Comparison of ENCODE assay signal across 18 cellular contexts in the genomic region with DNA sequence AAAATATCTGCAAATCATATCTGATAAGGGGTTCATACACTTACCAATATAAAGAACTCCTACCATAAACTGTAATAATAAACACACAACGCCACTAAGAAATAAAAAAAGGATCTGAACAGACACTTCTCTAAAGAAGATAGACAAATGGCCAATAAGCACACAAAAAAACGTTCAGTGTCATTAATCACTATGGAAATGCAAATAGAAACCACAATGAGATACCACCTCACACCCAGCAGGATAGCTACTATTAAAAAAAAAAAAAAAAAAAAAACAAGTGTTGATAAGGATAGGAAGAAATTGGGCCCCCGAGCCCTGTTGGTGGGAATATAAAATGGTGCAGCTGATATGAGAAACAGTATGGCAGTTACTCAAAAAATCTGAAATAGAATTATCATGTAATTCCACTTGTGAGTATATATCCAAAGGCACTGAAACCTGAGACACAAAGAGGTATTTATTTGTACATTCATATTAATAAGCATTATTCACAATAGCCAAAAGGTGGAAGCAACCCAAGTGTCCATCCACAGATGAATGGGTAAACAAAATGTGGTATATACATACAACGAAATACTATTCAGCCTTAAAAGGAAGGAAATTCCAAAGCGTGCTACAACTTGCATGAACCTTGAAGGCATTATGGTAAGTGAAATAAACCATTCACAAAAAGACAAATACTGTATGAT. TPM values are rescaled to one million over a fixed set of nuclear protein-coding genes. Genes with fewer than 3 reads are reported as not detected.
A peak's percentile ranks its signal among the peaks of the same experiment; 100 is the strongest.
DNase-seq lines count a peak whose midpoint lies in the region; ATAC-seq and TF ChIP-seq lines count a peak whose summit lies in the region.
"Had no signal": no experiment of that assay in that cellular context is flagged by ENCODE, and none has a peak within 500 bp of the region (broad histone marks: within the 10 kb centered on the region; RNA-seq: fewer than 3 reads in every experiment).

No MANE protein-coding gene starts in this region.

- no peak for DNase-seq in stimulated activated naive CD8-positive, alpha-beta T cell treated with anti-CD3 and anti-CD28 coated beads, Interleukin-15, amount 100 ng/mL, for 72 hours
- peak; percentile 87 to 92 for DNase-seq in foreskin keratinocyte
- DNase-seq in trophoblast cell: no peak
- no peak for DNase-seq in MM.1S
- no peak for DNase-seq in DMS53 treated with DMSO at 0.1 percent for 48 hours (lab: John Stamatoyannopoulos, UW; ENCODE audit: unreplicated experiment)
- DNase-seq: colonic mucosa, DMS153, GF-D8, H9, NCI-H2081 treated with DMSO at 0.1 percent for 48 hours, NCI-H524, SHP77 had no signal

- H3K79me1 ChIP-seq in trophoblast cell (ENCODE audit: low read length): peaks cover 2% of the 10 kb centered on the region

- H2BK120ac ChIP-seq in trophoblast cell (ENCODE audit: insufficient read depth, low read length, poor library complexity): no peak overlapping the region

- no CpG with 5 or more reads among the region's 5 CpGs for WGBS in trophoblast cell (ENCODE audit: extremely low coverage, insufficient coverage, insufficient read length)

- no peaks in the 10 kb centered on the region for H3K9me3 Mint-ChIP-seq in stimulated activated naive CD8-positive, alpha-beta T cell treated with anti-CD3 and anti-CD28 coated beads, Interleukin-15, Interleukin-2, amounts not matched to agents 100 ng/mL and 50 ng/mL, for 24 hours
- peaks cover 0 to 6% of the 10 kb centered on the region in 2 donors for H3K9me3 Mint-ChIP-seq in stimulated activated naive CD8-positive, alpha-beta T cell treated with anti-CD3 and anti-CD28 coated beads, Interleukin-15, amount 100 ng/mL, for 72 hours
- H3K9me3 Mint-ChIP-seq: IgD-negative memory B cell had no signal

- peaks cover 60% of the 10 kb centered on the region for H3K4me1 ChIP-seq in foreskin keratinocyte
- peaks cover 0 to 2% of the 10 kb centered on the region in 2 experiments for H3K4me1 ChIP-seq in trophoblast cell (ENCODE audit: control insufficient read depth in 1 of 2, insufficient read depth in 2 of 2, low read length in 2 of 2)
- H3K4me1 ChIP-seq in MM.1S (ENCODE audit: low read length): no peaks in the 10 kb centered on the region

- no peak overlapping the region for H3K23ac ChIP-seq in trophoblast cell (ENCODE audit: low read length)

- H3K4me2 ChIP-seq in trophoblast cell (ENCODE audit: low read length): no peak overlapping the region
- H3K4me2 ChIP-seq in MM.1S (ENCODE audit: low read depth, low read length): no peak overlapping the region

- H4K91ac ChIP-seq in trophoblast cell (ENCODE audit: low read depth, low read length): no peak overlapping the region

- H3K9me2 ChIP-seq in MM.1S (replicated peaks; ENCODE audit: insufficient read depth, low read length): no peaks in the 10 kb centered on the region

- H3F3A ChIP-seq in MM.1S (ENCODE audit: insufficient read depth, low read length): no peaks in the 10 kb centered on the region

- H3K4ac ChIP-seq in trophoblast cell (ENCODE audit: low read depth, low read length): no peak overlapping the region

- H4K20me1 ChIP-seq in MM.1S (ENCODE audit: insufficient read depth, low read length): peaks cover 16% of the 10 kb centered on the region

- no peak overlapping the region for H2AK5ac ChIP-seq in trophoblast cell (ENCODE audit: low read length)

- H3K4me3 ChIP-seq in trophoblast cell (ENCODE audit: low read depth, low read length): no peak overlapping the region
- H3K4me3 ChIP-seq in MM.1S (ENCODE audit: low read length): no peak overlapping the region
- H3K4me3 ChIP-seq: colonic mucosa had no signal

- no peak overlapping the region for H3K9ac ChIP-seq in trophoblast cell (ENCODE audit: low read length)
- H3K9ac ChIP-seq in MM.1S (ENCODE audit: low read length): no peak overlapping the region

- no peak overlapping the region for H3K14ac ChIP-seq in trophoblast cell (ENCODE audit: low read length)

- no peak overlapping the region for H2BK12ac ChIP-seq in trophoblast cell (ENCODE audit: low read length)

- peak overlapping the region; percentile 3 for H3K27ac Mint-ChIP-seq in stimulated activated naive CD8-positive, alpha-beta T cell treated with anti-CD3 and anti-CD28 coated beads, Interleukin-15, Interleukin-2, amounts not matched to agents 100 ng/mL and 50 ng/mL, for 24 hours
- H3K27ac Mint-ChIP-seq in stimulated activated naive CD8-positive, alpha-beta T cell treated with anti-CD3 and anti-CD28 coated beads, Interleukin-15, amount 100 ng/mL, for 72 hours: no peak overlapping the region
- H3K27ac Mint-ChIP-seq: activated naive CD4-positive, alpha-beta T cell treated with anti-CD3 and anti-CD28 coated beads, Interleukin-2, amount 50 U/mL, for 72 hours had no signal

- H3K36me3 Mint-ChIP-seq in stimulated activated naive CD8-positive, alpha-beta T cell treated with anti-CD3 and anti-CD28 coated beads, Interleukin-15, Interleukin-2, amounts not matched to agents 100 ng/mL and 50 ng/mL, for 24 hours (ENCODE audit: low read depth): peaks cover 21% of the 10 kb centered on the region
- H3K36me3 Mint-ChIP-seq: IgD-negative memory B cell had no signal

- H4K8ac ChIP-seq in trophoblast cell (ENCODE audit: low read depth, low read length): no peak overlapping the region

- TF ChIP-seq CTCF in VCaP (conservative IDR thresholded peaks at IDR 0.05): no peak
- TF ChIP-seq CTCF in foreskin keratinocyte (conservative IDR thresholded peaks at IDR 0.05): no peak
- TF ChIP-seq CTCF in MM.1S (IDR thresholded peaks at IDR 0.05; ENCODE audit: low read length): no peak

- H3K36me3 ChIP-seq in trophoblast cell (ENCODE audit: control insufficient read depth in 1 of 2, insufficient read depth in 2 of 2, low read length in 2 of 2) (no peaks in the 10 kb centered on the region), MM.1S (replicated peaks; ENCODE audit: insufficient read depth, low read length) (no peaks in the 10 kb centered on the region)
- H3K36me3 ChIP-seq: colonic mucosa, neutrophil had no signal

- peak overlapping the region; percentile 51 for H3K27ac ChIP-seq in VCaP
- H3K27ac ChIP-seq in foreskin keratinocyte: peak overlapping the region; percentile 15
- H3K27ac ChIP-seq in trophoblast cell (ENCODE audit: low read depth, low read length): no peak overlapping the region
- no peak overlapping the region for H3K27ac ChIP-seq in MM.1S (ENCODE audit: low read length)
- H3K27ac ChIP-seq: colonic mucosa had no signal

- no peaks in the 10 kb centered on the region for H3K27me3 ChIP-seq in foreskin keratinocyte
- H3K27me3 ChIP-seq in trophoblast cell (ENCODE audit: insufficient read depth, low read length): no peaks in the 10 kb centered on the region
- H3K27me3 ChIP-seq in MM.1S (replicated peaks; ENCODE audit: insufficient read depth, low read length): no peaks in the 10 kb centered on the region
- H3K27me3 ChIP-seq: colonic mucosa, neutrophil had no signal

- no peak for ATAC-seq in stimulated activated naive CD8-positive, alpha-beta T cell treated with anti-CD3 and anti-CD28 coated beads, Interleukin-15, amount 100 ng/mL, for 72 hours
- ATAC-seq in foreskin keratinocyte (peak; percentile 74), HG03139 (IDR thresholded peaks at IDR 0.05; ENCODE audit: unreplicated experiment) (no peak)
- ATAC-seq: activated naive CD4-positive, alpha-beta T cell treated with anti-CD3 and anti-CD28 coated beads, Interleukin-2, amount 50 U/mL, for 72 hours had no signal

- no peak overlapping the region for H3K4me3 Mint-ChIP-seq in stimulated activated naive CD8-positive, alpha-beta T cell treated with anti-CD3 and anti-CD28 coated beads, Interleukin-15, Interleukin-2, amounts not matched to agents 100 ng/mL and 50 ng/mL, for 24 hours
- H3K4me3 Mint-ChIP-seq in stimulated activated naive CD8-positive, alpha-beta T cell treated with anti-CD3 and anti-CD28 coated beads, Interleukin-15, amount 100 ng/mL, for 72 hours: no peak overlapping the region
- H3K4me3 Mint-ChIP-seq: H9 had no signal

- H3K9me3 ChIP-seq in trophoblast cell (ENCODE audit: insufficient read depth, low read depth, low read length) (no peaks in the 10 kb centered on the region), MM.1S (replicated peaks; ENCODE audit: insufficient read depth, low read length) (no peaks in the 10 kb centered on the region)
- H3K9me3 ChIP-seq: colonic mucosa, neutrophil had no signal

- H2BK5ac ChIP-seq in trophoblast cell (ENCODE audit: low read depth, low read length, poor library complexity): no peak overlapping the region

- no peak overlapping the region for H3K18ac ChIP-seq in trophoblast cell (ENCODE audit: low read length)

- no peak overlapping the region for H4K12ac ChIP-seq in trophoblast cell (ENCODE audit: low read depth, low read length)

- no peak overlapping the region for H2AFZ ChIP-seq in trophoblast cell (ENCODE audit: insufficient read depth, low read length, poor library complexity)
- no peak overlapping the region for H2AFZ ChIP-seq in MM.1S (ENCODE audit: low read length)

- peaks cover 2% of the 10 kb centered on the region for H3K79me2 ChIP-seq in trophoblast cell (ENCODE audit: control insufficient read depth, insufficient read depth, low read length, poor library complexity)
- H3K79me2 ChIP-seq in MM.1S (ENCODE audit: low read length): peaks cover 94% of the 10 kb centered on the region

- peaks cover 56% of the 10 kb centered on the region for H3K4me1 Mint-ChIP-seq in stimulated activated naive CD8-positive, alpha-beta T cell treated with anti-CD3 and anti-CD28 coated beads, Interleukin-15, Interleukin-2, amounts not matched to agents 100 ng/mL and 50 ng/mL, for 24 hours (ENCODE audit: low read depth)
- peaks cover 52% of the 10 kb centered on the region for H3K4me1 Mint-ChIP-seq in stimulated activated naive CD8-positive, alpha-beta T cell treated with anti-CD3 and anti-CD28 coated beads, Interleukin-15, amount 100 ng/mL, for 72 hours

- no peaks in the 10 kb centered on the region for H3K27me3 Mint-ChIP-seq in stimulated activated naive CD8-positive, alpha-beta T cell treated with anti-CD3 and anti-CD28 coated beads, Interleukin-15, Interleukin-2, amounts not matched to agents 100 ng/mL and 50 ng/mL, for 24 hours
- no peaks in the 10 kb centered on the region for H3K27me3 Mint-ChIP-seq in stimulated activated naive CD8-positive, alpha-beta T cell treated with anti-CD3 and anti-CD28 coated beads, Interleukin-15, amount 100 ng/mL, for 72 hours
- H3K27me3 Mint-ChIP-seq: IgD-negative memory B cell had no signal

RNA-seq across cellular contexts. Expression of gene REV1, which starts 18.0 kb away (rescaled TPM):
- 30.2 and 31.9 TPM in 2 replicates for total RNA-seq in foreskin keratinocyte
- 7.1 and 9.1 TPM in 2 replicates for polyA plus RNA-seq in foreskin keratinocyte
- 27.7 TPM in 2 replicates for polyA plus RNA-seq in trophoblast cell (2013)

Comparison
In these comparisons a context has a peak if more than half of its experiments do, and no peak if none do; other contexts are left out.
1. DNase-seq: peak in foreskin keratinocyte (2 of 2); none in stimulated activated naive CD8-positive, alpha-beta T cell treated with anti-CD3 and anti-CD28 coated beads, Interleukin-15, amount 100 ng/mL, for 72 hours (0 of 2), trophoblast cell (0 of 2), MM.1S (single experiment) and DMS53 treated with DMSO at 0.1 percent for 48 hours (single experiment).
2. H3K27ac ChIP-seq: peak in VCaP (single experiment) and foreskin keratinocyte (single experiment); none in trophoblast cell (single experiment) and MM.1S (single experiment).